Comparison of ENCODE assay signal across 1 cellular context in genomic region chr6:142975272-142975805, GRCh38.
TF ChIP-seq lines count a peak whose summit lies in the region.

No MANE protein-coding gene starts in this region.

TF ChIP-seq in GM23338, 12 proteins besides CTCF, POLR2A, EP300 and RAD21 (continued from another document):
- TF ChIP-seq ETS1 (IDR thresholded peaks at IDR 0.05) (no peak), ZNF331 (CRISPR knock-in tag; IDR thresholded peaks at IDR 0.05; ENCODE audit: low read depth) (no peak), STAT1 (IDR thresholded peaks at IDR 0.05; ENCODE audit: unreplicated experiment) (no peak), ZNF462 (CRISPR knock-in tag; IDR thresholded peaks at IDR 0.05) (no peak), ZNF114 (CRISPR knock-in tag; IDR thresholded peaks at IDR 0.05) (no peak), EZH2phosphoT487 (IDR thresholded peaks at IDR 0.05; ENCODE audit: unreplicated experiment) (no peak), NANOG (IDR thresholded peaks at IDR 0.05; ENCODE audit: borderline replicate concordance) (no peak), EZH2 (IDR thresholded peaks at IDR 0.05; ENCODE audit: low read depth, unreplicated experiment) (no peak), JUNB (IDR thresholded peaks at IDR 0.05; ENCODE audit: unreplicated experiment) (no peak)
